Comparison of ENCODE assay signal across 13 cellular contexts in the genomic region with DNA sequence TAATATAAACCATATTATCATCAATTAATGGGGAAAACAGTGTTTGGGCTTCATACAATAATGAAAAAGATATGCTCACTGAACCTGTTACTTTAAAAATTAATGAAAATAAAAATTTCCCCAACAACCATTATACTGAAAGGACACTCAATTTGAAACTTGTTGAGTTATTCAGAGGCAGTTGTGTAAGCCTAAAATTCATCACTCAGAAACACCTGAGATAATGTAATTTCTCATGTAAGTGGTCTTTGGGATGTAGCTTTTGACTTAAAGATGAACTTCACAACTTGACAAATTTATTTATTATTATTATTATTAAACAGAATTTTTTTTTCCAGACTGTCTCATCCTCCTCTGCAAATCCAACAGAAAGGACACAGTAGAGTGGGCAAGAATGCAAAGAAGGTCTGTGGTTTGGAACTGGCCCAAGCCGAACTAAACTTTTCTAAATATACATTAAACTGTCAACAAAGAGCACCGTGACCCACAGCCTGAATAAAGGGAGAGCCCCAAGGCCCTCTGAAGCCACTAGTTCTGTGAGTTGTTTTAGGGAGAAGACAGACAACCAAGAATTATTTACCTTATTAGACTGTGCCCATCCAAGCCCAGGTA. TPM values are rescaled to one million over a fixed set of nuclear protein-coding genes. Genes with fewer than 3 reads are reported as not detected.
DNase-seq lines count a peak whose midpoint lies in the region; ATAC-seq and TF ChIP-seq lines count a peak whose summit lies in the region.
"Had no signal": no experiment of that assay in that cellular context is flagged by ENCODE, and none has a peak within 500 bp of the region (broad histone marks: within the 10 kb centered on the region; RNA-seq: fewer than 3 reads in every experiment).

No MANE protein-coding gene starts in this region.

- H3K4me3 Mint-ChIP-seq in osteocyte (ENCODE audit: unreplicated experiment) = no peak overlapping the region
- H3K4me3 Mint-ChIP-seq: activated B cell treated with CpG ODN at 0.5 μM for 24 hours had no signal

- peak; percentile 78 for ATAC-seq in GM18520 (IDR thresholded peaks at IDR 0.05; ENCODE audit: unreplicated experiment)
- peak; percentile 89 for ATAC-seq in GM21576 (IDR thresholded peaks at IDR 0.05; ENCODE audit: unreplicated experiment)
- peak; percentile 80 for ATAC-seq in HG03159 (IDR thresholded peaks at IDR 0.05; ENCODE audit: unreplicated experiment)
- ATAC-seq: HCT116, Panc1 had no signal

- no peak for TF ChIP-seq CTCF in osteocyte (IDR thresholded peaks at IDR 0.05)

- no peak overlapping the region for H3K27ac Mint-ChIP-seq in osteocyte (ENCODE audit: unreplicated experiment)
- H3K27ac Mint-ChIP-seq: activated B cell treated with CpG ODN at 0.5 μM for 24 hours had no signal

- peaks cover 37% of the 10 kb centered on the region for H3K4me1 Mint-ChIP-seq in osteocyte (ENCODE audit: unreplicated experiment)

- DNase-seq in kidney glomerular epithelial cell (lab: John Stamatoyannopoulos, UW) (peak; percentile 75), osteocyte (ENCODE audit: extremely low spot score, unreplicated experiment) (no peak), activated gamma-delta T cell treated with Interleukin-2 at 50 U/mL for 16 hours (no peak), NCI-H1436 (lab: John Stamatoyannopoulos, UW) (no peak), SW 1271 (lab: John Stamatoyannopoulos, UW) (no peak)
- DNase-seq: activated B cell treated with CpG ODN at 0.5 μM for 24 hours, islet precursor cell had no signal

- no peaks in the 10 kb centered on the region for H3K27me3 Mint-ChIP-seq in osteocyte (ENCODE audit: unreplicated experiment)

- H3K36me3 Mint-ChIP-seq in osteocyte (ENCODE audit: unreplicated experiment) = peaks cover 2% of the 10 kb centered on the region

- H3K9me3 Mint-ChIP-seq in osteocyte (ENCODE audit: unreplicated experiment) = peaks cover 6% of the 10 kb centered on the region

RNA-seq across cellular contexts. Expression of gene HEY2, which starts 32.2 kb away (rescaled TPM):
- 22.7 and 25.8 TPM in 2 replicates for total RNA-seq in osteocyte
- total RNA-seq: activated B cell treated with CpG ODN at 0.5 μM for 24 hours, epithelial cell of proximal tubule had no signal
